ENCODE assay signal across 26 cellular contexts in genomic region chrY:19268376-19268775, GRCh38.
"Had no signal": no experiment of that assay in that cellular context is flagged by ENCODE, and none has a peak within 500 bp of the region (broad histone marks: within the 10 kb centered on the region; RNA-seq: fewer than 3 reads in every experiment).

No MANE protein-coding gene starts in this region.

- H3K36me3 Mint-ChIP-seq: activated naive CD4-positive, alpha-beta T cell treated with anti-CD3 and anti-CD28 coated beads, Interleukin-2, amount 50 U/mL, for 24 hours had no signal

- H3K27ac ChIP-seq: breast epithelium, SJCRH30 had no signal

- H3K4me1 ChIP-seq: breast epithelium, SJCRH30 had no signal

- DNase-seq: activated CD4-positive, alpha-beta T cell treated with anti-CD3 and anti-CD28 coated beads for 4 hours; activated CD8-positive, alpha-beta memory T cell treated with anti-CD3 and anti-CD28 coated beads, Interleukin-2, amount 50 U/mL, for 48 hours; activated CD8-positive, alpha-beta T cell treated with anti-CD3 and anti-CD28 coated beads for 36 hours; activated T-cell treated with anti-CD3 and anti-CD28 coated beads, Interleukin-2, amount 50 U/mL, for 1 hour; aorta; central memory CD4-positive, alpha-beta T cell; NCI-H1092; NCI-H1417; NCI-H1694; NCI-H2029; NCI-H2107; NCI-H2171 treated with DMSO at 0.1 percent for 48 hours; NCI-H345; NCI-H510A; NCI-H526 treated with DMSO at 0.1 percent for 48 hours; NK-92 treated with Interleukin-12 subunit alpha and Interleukin-12 subunit beta, amount 100 ng/mL, for 24 hours; OCI-M1; Right ventricle myocardium superior; RPMI8226; SJCRH30; SK-N-SH; T-helper 1 cell had no signal

- H3K4me3 Mint-ChIP-seq: activated CD8-positive, alpha-beta T cell treated with anti-CD3 and anti-CD28 coated beads for 36 hours; activated naive CD4-positive, alpha-beta T cell treated with anti-CD3 and anti-CD28 coated beads, Interleukin-2, amount 50 U/mL, for 24 hours had no signal

- H3K27me3 Mint-ChIP-seq: activated CD8-positive, alpha-beta T cell treated with anti-CD3 and anti-CD28 coated beads for 36 hours; activated naive CD4-positive, alpha-beta T cell treated with anti-CD3 and anti-CD28 coated beads, Interleukin-2, amount 50 U/mL, for 24 hours had no signal

- ATAC-seq: activated CD4-positive, CD25-positive, alpha-beta regulatory T cell treated with anti-CD3 and anti-CD28 coated beads, Interleukin-2, amount 50 U/mL, for 24 hours; activated CD8-positive, alpha-beta T cell treated with anti-CD3 and anti-CD28 coated beads for 36 hours; Panc1 had no signal

- H3K27ac Mint-ChIP-seq: activated CD8-positive, alpha-beta T cell treated with anti-CD3 and anti-CD28 coated beads for 36 hours; activated naive CD4-positive, alpha-beta T cell treated with anti-CD3 and anti-CD28 coated beads, Interleukin-2, amount 50 U/mL, for 24 hours had no signal

- H3K9me3 Mint-ChIP-seq: activated CD8-positive, alpha-beta T cell treated with anti-CD3 and anti-CD28 coated beads for 36 hours; activated naive CD4-positive, alpha-beta T cell treated with anti-CD3 and anti-CD28 coated beads, Interleukin-2, amount 50 U/mL, for 24 hours had no signal

- H3K27me3 ChIP-seq: breast epithelium, SJCRH30 had no signal

- H3K4me1 Mint-ChIP-seq: activated naive CD4-positive, alpha-beta T cell treated with anti-CD3 and anti-CD28 coated beads, Interleukin-2, amount 50 U/mL, for 24 hours had no signal
